8 cellular contexts compared by ENCODE assay signal in the genomic region with DNA sequence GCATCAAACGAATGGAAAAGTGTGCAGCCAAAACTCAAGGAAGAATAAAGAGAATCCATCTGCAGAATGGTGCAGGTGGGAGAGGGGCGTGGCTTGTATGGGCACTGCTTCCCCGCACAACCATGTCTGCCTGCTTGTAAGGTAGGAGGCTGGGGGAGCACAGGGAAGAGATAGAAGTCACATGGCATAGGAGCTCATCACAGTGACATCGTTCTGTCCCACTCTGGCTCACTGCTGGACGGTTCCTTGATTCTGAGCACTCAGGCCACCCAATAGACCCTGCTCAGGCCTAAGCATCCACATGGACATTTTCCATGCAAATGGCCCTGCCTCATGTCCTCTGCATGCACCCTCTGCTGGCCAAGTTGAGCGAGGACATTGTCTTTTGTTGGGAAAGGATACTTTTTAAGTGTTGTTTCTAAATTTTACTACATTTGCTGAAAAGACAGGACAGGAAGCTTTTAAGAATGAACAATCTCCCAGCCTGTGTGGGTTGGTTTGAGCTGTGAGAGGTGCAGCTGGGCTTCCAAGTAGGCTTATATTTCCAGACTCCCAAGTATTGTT. TPM values are rescaled to one million over a fixed set of nuclear protein-coding genes. Genes with fewer than 3 reads are reported as not detected.
A peak's percentile ranks its signal among the peaks of the same experiment; 100 is the strongest.
DNase-seq lines count a peak whose midpoint lies in the region; ATAC-seq, FAIRE-seq and TF ChIP-seq lines count a peak whose summit lies in the region.

No MANE protein-coding gene starts in this region.

- FAIRE-seq in RCC 7860 (lab: Jason Lieb, UNC), result no peak

- H3K9me3 ChIP-seq in A673 (ENCODE audit: low read depth, low read length, poor library complexity, severe bottlenecking), result no peaks in the 10 kb centered on the region
- H3K9me3 ChIP-seq in RWPE2 (ENCODE audit: severe bottlenecking), result no peaks in the 10 kb centered on the region
- no peaks in the 10 kb centered on the region for H3K9me3 ChIP-seq in hepatocyte (ENCODE audit: low read depth)

- WGBS in hepatocyte (ENCODE audit: low lambda C conversion rate, missing lambda C conversion rate), result 84% methylated on average over 6 of the region's 6 CpGs

- H3K4me2 ChIP-seq in hepatocyte, result no peak overlapping the region

- no peaks in the 10 kb centered on the region for H3K4me1 ChIP-seq in A673 (ENCODE audit: insufficient read depth, low read length, poor library complexity, severe bottlenecking)
- H3K4me1 ChIP-seq in RWPE2 (ENCODE audit: insufficient read depth, poor library complexity, severe bottlenecking), result peaks cover 2% of the 10 kb centered on the region
- peaks cover 3% of the 10 kb centered on the region for H3K4me1 ChIP-seq in hepatocyte (ENCODE audit: insufficient read depth)

- no TSS peak for BruUV-seq in A673 (replicated peaks; lab: Mats Ljungman, UMichigan)

- H3K4me3 ChIP-seq in A673 (ENCODE audit: low read depth, low read length, poor library complexity, severe bottlenecking) (no peak overlapping the region), RWPE2 (ENCODE audit: severe bottlenecking) (no peak overlapping the region), hepatocyte (no peak overlapping the region)

- H3K36me3 ChIP-seq in A673 (ENCODE audit: insufficient read depth, low read length, poor library complexity, severe bottlenecking) (no peaks in the 10 kb centered on the region), RWPE2 (ENCODE audit: low read depth) (no peaks in the 10 kb centered on the region), hepatocyte (replicated peaks; ENCODE audit: insufficient read depth, low read depth) (no peaks in the 10 kb centered on the region)

- no peak overlapping the region for H2AFZ ChIP-seq in hepatocyte

- H3K9me2 ChIP-seq in hepatocyte (replicated peaks; ENCODE audit: insufficient read depth), result no peaks in the 10 kb centered on the region

- ATAC-seq in RWPE2 (ENCODE audit: low read depth) (no peak), HG03135 (IDR thresholded peaks at IDR 0.05; ENCODE audit: unreplicated experiment) (no peak), GM21528 (IDR thresholded peaks at IDR 0.05; ENCODE audit: low FRiP score, unreplicated experiment) (no peak)

- CTCF ChIA-PET in A673 (lab: Charles Lee), result no interaction called here

- H3K27ac ChIP-seq in A673 (ENCODE audit: low read depth, low read length, poor library complexity, severe bottlenecking) (no peak overlapping the region), RWPE2 (ENCODE audit: poor library complexity, severe bottlenecking) (no peak overlapping the region), hepatocyte (no peak overlapping the region)

- peak; percentile 58 for DNase-seq in A673 (ENCODE audit: low spot score)
- DNase-seq in GM13977 (ENCODE audit: low spot score), result no peak
- no peak for DNase-seq in RWPE2 (ENCODE audit: low spot score)
- DNase-seq in hepatocyte (ENCODE audit: low spot score), result peak; percentile 28
- DNase-seq in RCC 7860 (ENCODE audit: low spot score), result no peak
- DNase-seq in NCI-H1048 (lab: John Stamatoyannopoulos, UW), result no peak

- in situ Hi-C loops in GM13977 (cut with MboI; ENCODE audit: low pct_unique_long_range_greater_than_20kb, low sequenced_read_pairs, unreplicated experiment), result no loop called here

- H3K27me3 ChIP-seq in A673 (replicated peaks; ENCODE audit: insufficient read depth, low read depth, low read length, poor library complexity) (peaks cover 21% of the 10 kb centered on the region), RWPE2 (ENCODE audit: insufficient read depth, poor library complexity, severe bottlenecking) (no peaks in the 10 kb centered on the region), hepatocyte (peaks cover 25% of the 10 kb centered on the region)

- intact Hi-C loops in A673 (cut with micrococcal nuclease; ENCODE audit: unreplicated experiment), result no loop called here

- H3K79me2 ChIP-seq in hepatocyte, result no peaks in the 10 kb centered on the region

- peak; percentile 62 for TF ChIP-seq CTCF in A673 (conservative IDR thresholded peaks at IDR 0.05; ENCODE audit: low read depth, low read length)
- peak; percentile 26 for TF ChIP-seq CTCF in GM13977 (IDR thresholded peaks at IDR 0.05; ENCODE audit: extremely low read depth, insufficient read depth, missing control alignments)
- TF ChIP-seq CTCF in RWPE2 (IDR thresholded peaks at IDR 0.05; ENCODE audit: poor library complexity, severe bottlenecking), result peak; percentile 45
- peak; percentile 50 for TF ChIP-seq CTCF in hepatocyte (IDR thresholded peaks at IDR 0.05; ENCODE audit: poor library complexity)

- H4K20me1 ChIP-seq in hepatocyte (ENCODE audit: insufficient read depth, poor library complexity, severe bottlenecking), result no peaks in the 10 kb centered on the region

- POLR2A ChIA-PET in A673 (lab: Charles Lee; ENCODE audit: low non-redundant PET), result no interaction called here

RNA-seq across cellular contexts. Expression of gene MYLK, which starts 3.1 kb away (rescaled TPM):
- total RNA-seq in A673 (2021) (3.9 and 4.1 TPM in 2 replicates), hepatocyte (17.7 and 27.1 TPM in 2 replicates)
- 13.1 and 17.1 TPM in 2 replicates for polyA plus RNA-seq in hepatocyte

Comparison
In these comparisons a context has a peak if more than half of its experiments do, and no peak if none do; other contexts are left out.
1. DNase-seq: peak in A673 (single experiment) and hepatocyte (single experiment); none in GM13977 (single experiment), RWPE2 (single experiment), RCC 7860 (single experiment) and NCI-H1048 (single experiment).
2. Peak in every context shown above with its lines, with median percentiles within 50 percentile points of each other: CTCF ChIP-seq.